ENCODE assay signal across 8 cellular contexts in the genomic region with DNA sequence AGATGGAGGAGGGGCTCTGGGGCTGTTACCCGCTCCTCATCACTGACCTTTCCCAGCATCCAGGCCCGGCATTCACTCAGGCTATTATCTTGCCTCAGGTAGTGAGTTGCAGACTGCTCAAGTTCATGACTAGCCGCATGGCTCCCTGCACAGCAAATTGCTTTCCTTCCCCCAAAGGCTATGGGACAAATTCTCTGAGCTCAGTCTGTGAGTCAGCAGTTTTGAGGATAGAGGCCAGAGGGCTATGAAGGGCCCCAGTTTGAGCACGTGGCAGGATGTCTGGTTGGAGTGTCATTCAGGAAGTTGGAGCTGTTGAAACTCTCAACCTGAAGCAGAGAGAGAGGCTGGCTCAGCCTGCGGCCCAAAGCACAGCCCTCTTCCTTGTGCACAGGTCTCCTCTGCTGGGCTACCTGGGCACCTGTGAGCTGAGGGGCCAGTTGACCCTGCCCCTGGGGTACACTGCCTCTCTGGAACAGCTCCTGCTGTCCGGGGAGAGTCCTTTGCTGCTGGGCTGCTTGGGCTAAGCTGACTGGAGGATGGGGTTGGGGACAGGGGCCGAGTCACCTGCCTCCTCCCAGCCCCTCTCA. TPM values are rescaled to one million over a fixed set of nuclear protein-coding genes. Genes with fewer than 3 reads are reported as not detected.
DNase-seq lines count a peak whose midpoint lies in the region; ATAC-seq and TF ChIP-seq lines count a peak whose summit lies in the region.

No MANE protein-coding gene starts in this region.

- H3K4me2 ChIP-seq in skeletal muscle satellite cell (ENCODE audit: low read length): peak overlapping the region; percentile 37

- H3K9me3 ChIP-seq in heart left ventricle (no peaks in the 10 kb centered on the region), skeletal muscle satellite cell (replicated peaks; ENCODE audit: low read length) (no peaks in the 10 kb centered on the region)

- H3K27me3 ChIP-seq in heart left ventricle (no peaks in the 10 kb centered on the region), skeletal muscle satellite cell (ENCODE audit: control insufficient read depth, insufficient read depth, low read length) (no peaks in the 10 kb centered on the region)

- ATAC-seq in GM19463 (IDR thresholded peaks at IDR 0.05; ENCODE audit: unreplicated experiment) (peak; percentile 75), heart left ventricle (peak; percentile 39 to 87 (median 76))
- peak; percentile 92 for ATAC-seq in activated CD8-positive, alpha-beta T cell treated with anti-CD3 and anti-CD28 coated beads for 36 hours

- H3K4me1 ChIP-seq in heart left ventricle: peaks cover 0 to 29% (median 6%) of the 10 kb centered on the region in 12 donors
- H3K4me1 ChIP-seq in skeletal muscle satellite cell (ENCODE audit: control insufficient read depth, insufficient read depth, low read length): peaks cover 15% of the 10 kb centered on the region

- CTCF ChIA-PET in activated CD8-positive, alpha-beta T cell treated with anti-CD3 and anti-CD28 coated beads for 36 hours (lab: Charles Lee): interaction anchor here (0.9 to 1.7 kb wide), 3 partner anchors 9 to 13 kb away, joined by 3 to 7 read pairs (median 3); no protein-coding TSS in a partner anchor

- H3K4me3 ChIP-seq in Jurkat, Clone E6-1 (ENCODE audit: low read length): no peak overlapping the region
- H3K4me3 ChIP-seq in heart left ventricle: no peak overlapping the region
- H3K4me3 ChIP-seq in skeletal muscle satellite cell (ENCODE audit: low read length): no peak overlapping the region

- no peak overlapping the region for H3K4me3 Mint-ChIP-seq in activated CD8-positive, alpha-beta T cell treated with anti-CD3 and anti-CD28 coated beads for 36 hours

- POLR2A ChIA-PET in activated CD8-positive, alpha-beta T cell treated with anti-CD3 and anti-CD28 coated beads for 36 hours (lab: Charles Lee): interaction anchor here (0.6 to 1.6 kb wide), 2 partner anchors 100 to 164 kb away, joined by 3 to 7 read pairs; no protein-coding TSS in a partner anchor

- peak; percentile 67 for DNase-seq in CMK (ENCODE audit: low read depth)
- DNase-seq in Jurkat, Clone E6-1 (ENCODE audit: low read depth, low spot score): peak; percentile 76
- peak; percentile 80 for DNase-seq in activated CD8-positive, alpha-beta T cell treated with anti-CD3 and anti-CD28 coated beads for 36 hours
- peak in 4 of 5 donors; percentile 41 to 62 (median 51) for DNase-seq in heart left ventricle
- no peak for DNase-seq in D341Med (ENCODE audit: low spot score)
- DNase-seq in mesenteric fat pad (ENCODE audit: low spot score): no peak

- peak overlapping the region; percentile 52 for H3K9ac ChIP-seq in skeletal muscle satellite cell (ENCODE audit: low read depth, low read length)

- TF ChIP-seq CTCF in activated CD8-positive, alpha-beta T cell treated with anti-CD3 and anti-CD28 coated beads for 36 hours (IDR thresholded peaks at IDR 0.05): no peak
- no peak for TF ChIP-seq CTCF in heart left ventricle (IDR thresholded peaks at IDR 0.05)

- H3K9me3 Mint-ChIP-seq in activated CD8-positive, alpha-beta T cell treated with anti-CD3 and anti-CD28 coated beads for 36 hours: no peaks in the 10 kb centered on the region

- H3K36me3 Mint-ChIP-seq in activated CD8-positive, alpha-beta T cell treated with anti-CD3 and anti-CD28 coated beads for 36 hours (ENCODE audit: low read depth): peaks cover 45% of the 10 kb centered on the region

- peak overlapping the region; percentile 78 for H3K27ac Mint-ChIP-seq in activated CD8-positive, alpha-beta T cell treated with anti-CD3 and anti-CD28 coated beads for 36 hours

- H3K27ac ChIP-seq in heart left ventricle: peak overlapping the region in 2 of 12 donors; percentile 36 to 72

- H3K27me3 Mint-ChIP-seq in activated CD8-positive, alpha-beta T cell treated with anti-CD3 and anti-CD28 coated beads for 36 hours: no peaks in the 10 kb centered on the region

- H3K36me3 ChIP-seq in heart left ventricle (peaks cover 0 to 24% (median 0%) of the 10 kb centered on the region in 9 donors), skeletal muscle satellite cell (ENCODE audit: insufficient read depth, low read length) (peaks cover 23% of the 10 kb centered on the region)

- TF ChIP-seq POLR2A in heart left ventricle (IDR thresholded peaks at IDR 0.05): no peak

- peaks cover 17% of the 10 kb centered on the region for H3K4me1 Mint-ChIP-seq in activated CD8-positive, alpha-beta T cell treated with anti-CD3 and anti-CD28 coated beads for 36 hours (ENCODE audit: low read depth)

- intact Hi-C loops in activated CD8-positive, alpha-beta T cell treated with anti-CD3 and anti-CD28 coated beads for 36 hours (cut with micrococcal nuclease): no loop called here
- intact Hi-C loops in heart left ventricle (cut with DNase I): loop anchor here in 1 of 10 donors (10.0 kb wide), 1 partner anchor 276 kb away; no protein-coding TSS in a partner anchor

- WGBS in heart left ventricle, 4 donors: 69 to 82% (median 75%) methylated on average over 5 to 7 of the region's 7 CpGs

RNA-seq across cellular contexts. Expression of a gene that starts 7.9 kb away (rescaled TPM):
- polyA plus RNA-seq in Jurkat, Clone E6-1 (2012; ENCODE audit: insufficient read depth, insufficient read length): 41.0 TPM
- 10 to 100 TPM; 58.9 to 61.0 TPM for total RNA-seq in activated CD8-positive, alpha-beta T cell treated with anti-CD3 and anti-CD28 coated beads for 36 hours
- total RNA-seq in heart left ventricle (10 to 100 TPM; 16.8 to 48.9 (median 26.0) TPM), mesenteric fat pad (147 TPM)
- polyA plus RNA-seq in heart left ventricle: 10 to 100 TPM; 12.4 to 20.0 TPM
- 26.6 and 33.6 TPM in 2 replicates for total RNA-seq in skeletal muscle satellite cell (2012; rRNA removed)

Comparison
In these comparisons a context has a peak if more than half of its experiments do, and no peak if none do; other contexts are left out.
1. DNase-seq: peak in CMK (single experiment), Jurkat, Clone E6-1 (single experiment), activated CD8-positive, alpha-beta T cell treated with anti-CD3 and anti-CD28 coated beads for 36 hours (single experiment) and heart left ventricle (4 of 5); none in D341Med (single experiment) and mesenteric fat pad (single experiment).
2. Peak in every context shown above with its lines, with median percentiles within 50 percentile points of each other: ATAC-seq.